1 cellular context compared by ENCODE assay signal in the genomic region with DNA sequence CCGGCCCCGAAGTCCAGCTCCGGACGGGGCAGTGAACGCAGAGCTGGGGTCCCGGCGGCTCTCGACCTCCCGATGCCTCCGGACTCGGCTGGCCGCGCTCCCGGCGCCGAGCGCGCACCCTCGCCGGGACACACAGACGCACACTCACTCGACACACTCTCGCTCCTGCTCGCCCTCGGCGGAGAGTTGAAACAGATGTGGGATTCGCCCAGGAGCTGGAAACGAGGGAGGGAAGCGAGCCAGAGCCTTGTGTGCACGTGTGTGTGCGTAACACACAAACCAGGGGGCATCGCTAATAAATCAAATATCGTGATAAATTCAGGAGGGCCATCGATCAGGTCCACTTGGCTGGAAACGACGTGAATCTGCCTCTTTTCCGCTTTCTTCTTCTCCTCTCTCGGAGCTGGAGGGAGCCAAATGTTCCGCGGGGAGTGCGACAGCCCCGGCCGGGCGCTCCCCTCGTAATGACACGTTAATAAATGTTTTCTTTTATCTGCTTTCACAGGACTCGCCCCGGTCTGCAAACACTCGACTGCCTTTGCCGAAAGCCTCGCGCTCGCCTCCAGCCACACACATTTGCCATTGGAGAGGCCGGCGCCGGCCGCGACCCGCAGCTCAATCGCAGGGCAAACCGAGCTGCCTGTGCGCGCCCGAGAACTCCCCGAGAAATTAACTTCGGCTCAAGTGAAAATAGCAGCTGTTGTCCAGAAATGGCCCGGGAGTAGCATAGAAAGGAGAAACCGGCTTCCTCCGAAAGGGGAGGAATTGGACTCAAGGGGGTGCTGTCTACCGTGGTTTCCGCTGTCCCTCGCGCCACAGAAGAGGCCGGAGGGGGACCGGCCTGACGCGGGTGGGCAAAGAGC.
TF ChIP-seq lines count a peak whose summit lies in the region.

No MANE protein-coding gene starts in this region.

TF ChIP-seq in K562, 482 proteins besides CTCF, POLR2A, EP300 and RAD21 (continued from another document):
- TF ChIP-seq SMC3 (conservative IDR thresholded peaks at IDR 0.05; ENCODE audit: insufficient read depth, low read depth, low read length) (peak; percentile 28; the same call in 1 of the 2 replicates), CBFA2T3 (IDR thresholded peaks at IDR 0.05) (no peak)
